Comparison of ENCODE assay signal across 8 cellular contexts in the genomic region with DNA sequence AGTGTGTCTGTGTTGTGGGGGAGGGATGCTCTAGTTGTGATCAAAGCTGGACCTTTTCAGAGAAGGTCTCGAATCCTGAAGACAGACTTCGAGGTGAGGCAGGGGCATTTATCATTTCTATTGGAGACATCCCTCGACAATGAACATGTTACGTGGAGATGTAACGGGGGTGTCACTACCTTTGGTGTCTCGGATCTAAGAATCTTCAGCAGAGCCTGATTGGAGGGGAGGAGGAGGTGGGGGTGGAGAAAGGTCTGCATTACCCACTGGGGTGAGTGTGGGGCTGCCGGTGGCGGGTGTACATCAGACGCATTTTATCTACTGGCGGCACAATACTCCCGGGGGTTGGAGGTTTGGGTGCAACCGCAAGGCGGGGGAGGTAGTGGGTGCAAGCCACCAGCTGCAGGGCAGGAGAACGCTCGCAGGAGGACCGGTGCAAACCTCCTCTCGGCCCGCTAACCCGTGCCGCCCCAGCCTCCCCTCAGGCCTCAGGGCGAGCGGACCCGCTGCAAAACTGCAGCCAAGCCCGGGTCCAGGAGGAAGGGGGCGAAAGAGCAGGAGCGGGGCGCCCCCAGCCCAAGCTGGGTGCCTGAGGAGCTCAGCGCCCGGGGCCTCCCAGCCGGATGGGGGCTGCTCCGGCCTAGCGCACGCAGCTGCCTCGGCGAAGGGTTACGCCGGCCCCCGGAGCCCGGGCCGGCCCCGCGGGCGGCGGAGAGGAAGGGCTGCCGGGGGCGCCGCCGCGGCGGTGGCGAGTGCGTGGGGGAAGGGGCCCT. TPM values are rescaled to one million over a fixed set of nuclear protein-coding genes. Genes with fewer than 3 reads are reported as not detected.
DNase-seq lines count a peak whose midpoint lies in the region; ATAC-seq and TF ChIP-seq lines count a peak whose summit lies in the region.

No MANE protein-coding gene starts in this region.

- peak overlapping the region; percentile 93 for H3K27ac Mint-ChIP-seq in neural progenitor cell

- no peaks in the 10 kb centered on the region for H3K36me3 Mint-ChIP-seq in neural progenitor cell

- H3K9me3 ChIP-seq in neural progenitor cell (ENCODE audit: low read depth) = no peaks in the 10 kb centered on the region
- no peaks in the 10 kb centered on the region for H3K9me3 ChIP-seq in stomach

- ATAC-seq in HG03354 (IDR thresholded peaks at IDR 0.05; ENCODE audit: poor library complexity, severe bottlenecking, unreplicated experiment) = peak; percentile 33

- H3K9ac ChIP-seq in neural progenitor cell = peak overlapping the region; percentile 89

- H3K4me1 Mint-ChIP-seq in neural progenitor cell = peaks cover 31% of the 10 kb centered on the region

- H3K9me3 Mint-ChIP-seq in neural progenitor cell = no peaks in the 10 kb centered on the region

- H3K4me3 ChIP-seq in fibroblast of the aortic adventitia (ENCODE audit: low read depth, low read length) (peak overlapping the region; percentile 87), neural progenitor cell (peak overlapping the region; percentile 97), stomach (peak overlapping the region; percentile 80 to 98 (median 92))

- peak overlapping the region; percentile 43 for H2AFZ ChIP-seq in neural progenitor cell (replicated peaks)

- no peak for TF ChIP-seq EP300 in stomach (IDR thresholded peaks at IDR 0.05)

- peak overlapping the region; percentile 91 for H3K4me2 ChIP-seq in neural progenitor cell

- peaks cover 49% of the 10 kb centered on the region for H4K20me1 ChIP-seq in neural progenitor cell (ENCODE audit: low read depth)

- peak; percentile 72 for TF ChIP-seq POLR2A in GM18951 (IDR thresholded peaks at IDR 0.05; ENCODE audit: extremely low read depth, insufficient read depth, insufficient read length)
- TF ChIP-seq POLR2A in stomach (IDR thresholded peaks at IDR 0.05) = no peak

- in situ Hi-C loops in GM18951 (cut with MboI; ENCODE audit: low sequenced_read_pairs, unreplicated experiment) = no loop called here

- TF ChIP-seq CTCF in fibroblast of the aortic adventitia (IDR thresholded peaks at IDR 0.05; ENCODE audit: insufficient read depth, low read length) (no peak), neural progenitor cell (IDR thresholded peaks at IDR 0.05) (no peak), stomach (IDR thresholded peaks at IDR 0.05) (no peak)

- H3K27ac ChIP-seq in neural progenitor cell (peak overlapping the region; percentile 92), stomach (peak overlapping the region; percentile 93 to 99 (median 97))

- 0 to 2% (median 1%) methylated on average over 17 to 52 of the region's 52 CpGs for WGBS in stomach, 5 donors

- no peaks in the 10 kb centered on the region for H3K27me3 ChIP-seq in neural progenitor cell
- H3K27me3 ChIP-seq in stomach = no peaks in the 10 kb centered on the region

- peak; percentile 38 to 49 for DNase-seq in AML-193 (lab: John Stamatoyannopoulos, UW)
- peak; percentile 88 for DNase-seq in OCI-M1 (lab: John Stamatoyannopoulos, UW)
- peak; percentile 76 for DNase-seq in activated T-helper 1 cell treated with Interleukin-2 at 50 U/mL for 16 hours (ENCODE audit: low read depth)
- peak; percentile 18 for DNase-seq in fibroblast of the aortic adventitia (ENCODE audit: low read depth)
- DNase-seq in neural progenitor cell (ENCODE audit: low spot score) = no peak
- peak; percentile 59 for DNase-seq in stomach

- H3K79me2 ChIP-seq in neural progenitor cell (ENCODE audit: low read depth) = peaks cover 53% of the 10 kb centered on the region

- H3K36me3 ChIP-seq in neural progenitor cell (no peaks in the 10 kb centered on the region), stomach (peaks cover 0 to 2% (median 0%) of the 10 kb centered on the region in 4 donors)

- H3K4me3 Mint-ChIP-seq in neural progenitor cell = peak overlapping the region; percentile 97

- H3K4me1 ChIP-seq in neural progenitor cell (peaks cover 25% of the 10 kb centered on the region), stomach (peaks cover 26 to 59% (median 44%) of the 10 kb centered on the region in 4 donors)

- peaks cover 20% of the 10 kb centered on the region for H3F3A ChIP-seq in neural progenitor cell (ENCODE audit: low read depth)

- no peaks in the 10 kb centered on the region for H3K27me3 Mint-ChIP-seq in neural progenitor cell (ENCODE audit: insufficient read depth, low read depth)

- intact Hi-C loops in stomach (cut with DNase I; ENCODE audit: low total_unique reads) = no loop called here

RNA-seq across cellular contexts. Expression of gene ZNF652, which starts 0.7 kb away (rescaled TPM):
- total RNA-seq in fibroblast of the aortic adventitia (ENCODE audit: low replicate concordance) (25.6 and 27.7 TPM in 2 replicates), neural progenitor cell (ENCODE audit: low replicate concordance) (45.6 and 55.7 TPM in 2 replicates), stomach (10 to 100 TPM; 31.3 to 89.3 (median 46.9) TPM)
- 10 to 100 TPM; 16.4 to 21.5 (median 17.1) TPM for polyA plus RNA-seq in stomach

RNA-seq across cellular contexts. Expression of gene PHB1, which starts 53.4 kb away (rescaled TPM):
- total RNA-seq in fibroblast of the aortic adventitia (ENCODE audit: low replicate concordance) (48.3 and 103 TPM in 2 replicates), neural progenitor cell (ENCODE audit: low replicate concordance) (126 and 168 TPM in 2 replicates), stomach (100 to 1,000 TPM in 2 of 5 donors, 10 to 100 TPM in 3; 44.3 to 152 (median 86.6) TPM)
- 100 to 1,000 TPM in 2 of 3 donors, 10 to 100 TPM in 1; 96.1 to 124 (median 112) TPM for polyA plus RNA-seq in stomach
